1 cellular context compared by ENCODE assay signal in the genomic region with DNA sequence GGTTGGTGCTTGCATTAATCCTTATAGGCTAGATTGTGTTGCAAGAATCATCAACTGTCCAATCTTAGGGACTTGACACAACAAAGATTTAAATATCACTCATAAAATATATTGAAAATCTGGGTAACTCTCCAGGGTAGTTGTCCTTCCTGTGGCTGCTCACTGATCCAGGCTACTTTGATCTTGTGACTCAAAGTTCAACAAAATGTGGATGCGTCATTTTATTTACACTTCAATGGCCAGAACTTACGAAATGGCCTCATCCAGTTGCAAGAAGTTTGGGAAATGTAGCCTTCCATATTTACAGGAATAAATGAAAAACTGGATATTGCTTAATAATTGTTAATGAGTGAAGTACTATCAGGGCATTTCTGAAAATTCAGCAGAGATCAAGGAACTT.
TF ChIP-seq lines count a peak whose summit lies in the region.

No MANE protein-coding gene starts in this region.

TF ChIP-seq in HepG2, 621 proteins besides CTCF, POLR2A, EP300 and RAD21 (continued from another document and continues in another):
- TF ChIP-seq, protein P1, sequence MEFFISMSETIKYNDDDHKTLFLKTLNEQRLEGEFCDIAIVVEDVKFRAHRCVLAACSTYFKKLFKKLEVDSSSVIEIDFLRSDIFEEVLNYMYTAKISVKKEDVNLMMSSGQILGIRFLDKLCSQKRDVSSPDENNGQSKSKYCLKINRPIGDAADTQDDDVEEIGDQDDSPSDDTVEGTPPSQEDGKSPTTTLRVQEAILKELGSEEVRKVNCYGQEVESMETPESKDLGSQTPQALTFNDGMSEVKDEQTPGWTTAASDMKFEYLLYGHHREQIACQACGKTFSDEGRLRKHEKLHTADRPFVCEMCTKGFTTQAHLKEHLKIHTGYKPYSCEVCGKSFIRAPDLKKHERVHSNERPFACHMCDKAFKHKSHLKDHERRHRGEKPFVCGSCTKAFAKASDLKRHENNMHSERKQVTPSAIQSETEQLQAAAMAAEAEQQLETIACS (CRISPR knock-in tag; IDR thresholded peaks at IDR 0.05), result no peak
- TF ChIP-seq ZNF329 (CRISPR knock-in tag; IDR thresholded peaks at IDR 0.05; ENCODE audit: low read depth), result no peak
- TF ChIP-seq, protein P2, sequence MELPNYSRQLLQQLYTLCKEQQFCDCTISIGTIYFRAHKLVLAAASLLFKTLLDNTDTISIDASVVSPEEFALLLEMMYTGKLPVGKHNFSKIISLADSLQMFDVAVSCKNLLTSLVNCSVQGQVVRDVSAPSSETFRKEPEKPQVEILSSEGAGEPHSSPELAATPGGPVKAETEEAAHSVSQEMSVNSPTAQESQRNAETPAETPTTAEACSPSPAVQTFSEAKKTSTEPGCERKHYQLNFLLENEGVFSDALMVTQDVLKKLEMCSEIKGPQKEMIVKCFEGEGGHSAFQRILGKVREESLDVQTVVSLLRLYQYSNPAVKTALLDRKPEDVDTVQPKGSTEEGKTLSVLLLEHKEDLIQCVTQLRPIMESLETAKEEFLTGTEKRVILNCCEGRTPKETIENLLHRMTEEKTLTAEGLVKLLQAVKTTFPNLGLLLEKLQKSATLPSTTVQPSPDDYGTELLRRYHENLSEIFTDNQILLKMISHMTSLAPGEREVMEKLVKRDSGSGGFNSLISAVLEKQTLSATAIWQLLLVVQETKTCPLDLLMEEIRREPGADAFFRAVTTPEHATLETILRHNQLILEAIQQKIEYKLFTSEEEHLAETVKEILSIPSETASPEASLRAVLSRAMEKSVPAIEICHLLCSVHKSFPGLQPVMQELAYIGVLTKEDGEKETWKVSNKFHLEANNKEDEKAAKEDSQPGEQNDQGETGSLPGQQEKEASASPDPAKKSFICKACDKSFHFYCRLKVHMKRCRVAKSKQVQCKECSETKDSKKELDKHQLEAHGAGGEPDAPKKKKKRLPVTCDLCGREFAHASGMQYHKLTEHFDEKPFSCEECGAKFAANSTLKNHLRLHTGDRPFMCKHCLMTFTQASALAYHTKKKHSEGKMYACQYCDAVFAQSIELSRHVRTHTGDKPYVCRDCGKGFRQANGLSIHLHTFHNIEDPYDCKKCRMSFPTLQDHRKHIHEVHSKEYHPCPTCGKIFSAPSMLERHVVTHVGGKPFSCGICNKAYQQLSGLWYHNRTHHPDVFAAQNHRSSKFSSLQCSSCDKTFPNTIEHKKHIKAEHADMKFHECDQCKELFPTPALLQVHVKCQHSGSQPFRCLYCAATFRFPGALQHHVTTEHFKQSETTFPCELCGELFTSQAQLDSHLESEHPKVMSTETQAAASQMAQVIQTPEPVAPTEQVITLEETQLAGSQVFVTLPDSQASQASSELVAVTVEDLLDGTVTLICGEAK (IDR thresholded peaks at IDR 0.05), result no peak
- TF ChIP-seq, protein P2 (CRISPR knock-in tag; IDR thresholded peaks at IDR 0.05), result no peak
- no peak for TF ChIP-seq SMARCC2 (IDR thresholded peaks at IDR 0.05)
- no peak for TF ChIP-seq ZNF264 (CRISPR knock-in tag; IDR thresholded peaks at IDR 0.05)
- no peak for TF ChIP-seq ZBTB7A (CRISPR knock-in tag; IDR thresholded peaks at IDR 0.05)
- no peak for TF ChIP-seq ZFP36L1 (CRISPR knock-in tag; IDR thresholded peaks at IDR 0.05)
- no peak for TF ChIP-seq IKZF1 (IDR thresholded peaks at IDR 0.05)
- TF ChIP-seq ZNF362 (CRISPR knock-in tag; IDR thresholded peaks at IDR 0.05; ENCODE audit: borderline replicate concordance), result no peak
- TF ChIP-seq, protein P3, sequence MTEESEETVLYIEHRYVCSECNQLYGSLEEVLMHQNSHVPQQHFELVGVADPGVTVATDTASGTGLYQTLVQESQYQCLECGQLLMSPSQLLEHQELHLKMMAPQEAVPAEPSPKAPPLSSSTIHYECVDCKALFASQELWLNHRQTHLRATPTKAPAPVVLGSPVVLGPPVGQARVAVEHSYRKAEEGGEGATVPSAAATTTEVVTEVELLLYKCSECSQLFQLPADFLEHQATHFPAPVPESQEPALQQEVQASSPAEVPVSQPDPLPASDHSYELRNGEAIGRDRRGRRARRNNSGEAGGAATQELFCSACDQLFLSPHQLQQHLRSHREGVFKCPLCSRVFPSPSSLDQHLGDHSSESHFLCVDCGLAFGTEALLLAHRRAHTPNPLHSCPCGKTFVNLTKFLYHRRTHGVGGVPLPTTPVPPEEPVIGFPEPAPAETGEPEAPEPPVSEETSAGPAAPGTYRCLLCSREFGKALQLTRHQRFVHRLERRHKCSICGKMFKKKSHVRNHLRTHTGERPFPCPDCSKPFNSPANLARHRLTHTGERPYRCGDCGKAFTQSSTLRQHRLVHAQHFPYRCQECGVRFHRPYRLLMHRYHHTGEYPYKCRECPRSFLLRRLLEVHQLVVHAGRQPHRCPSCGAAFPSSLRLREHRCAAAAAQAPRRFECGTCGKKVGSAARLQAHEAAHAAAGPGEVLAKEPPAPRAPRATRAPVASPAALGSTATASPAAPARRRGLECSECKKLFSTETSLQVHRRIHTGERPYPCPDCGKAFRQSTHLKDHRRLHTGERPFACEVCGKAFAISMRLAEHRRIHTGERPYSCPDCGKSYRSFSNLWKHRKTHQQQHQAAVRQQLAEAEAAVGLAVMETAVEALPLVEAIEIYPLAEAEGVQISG (CRISPR knock-in tag; IDR thresholded peaks at IDR 0.05), result no peak
- no peak for TF ChIP-seq NFE2 (CRISPR knock-in tag; IDR thresholded peaks at IDR 0.05)
- no peak for TF ChIP-seq ZNF75D (CRISPR knock-in tag; IDR thresholded peaks at IDR 0.05; ENCODE audit: borderline replicate concordance)
- no peak for TF ChIP-seq TOPORS (CRISPR knock-in tag; IDR thresholded peaks at IDR 0.05)
- TF ChIP-seq E2F1 (CRISPR knock-in tag; IDR thresholded peaks at IDR 0.05), result no peak
- TF ChIP-seq, protein P4, sequence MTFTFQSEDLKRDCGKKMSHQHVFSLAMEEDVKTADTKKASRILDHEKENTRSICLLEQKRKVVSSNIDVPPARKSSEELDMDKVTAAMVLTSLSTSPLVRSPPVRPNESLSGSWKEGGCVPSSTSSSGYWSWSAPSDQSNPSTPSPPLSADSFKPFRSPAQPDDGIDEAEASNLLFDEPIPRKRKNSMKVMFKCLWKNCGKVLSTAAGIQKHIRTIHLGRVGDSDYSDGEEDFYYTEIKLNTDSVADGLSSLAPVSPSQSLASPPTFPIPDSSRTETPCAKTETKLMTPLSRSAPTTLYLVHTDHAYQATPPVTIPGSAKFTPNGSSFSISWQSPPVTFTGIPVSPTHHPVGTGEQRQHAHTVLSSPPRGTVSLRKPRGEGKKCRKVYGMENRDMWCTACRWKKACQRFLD (CRISPR knock-in tag; IDR thresholded peaks at IDR 0.05; ENCODE audit: borderline replicate concordance), result no peak
- TF ChIP-seq SMAD1 (CRISPR knock-in tag; IDR thresholded peaks at IDR 0.05; ENCODE audit: borderline replicate concordance, low read depth), result no peak
- TF ChIP-seq, protein P5, sequence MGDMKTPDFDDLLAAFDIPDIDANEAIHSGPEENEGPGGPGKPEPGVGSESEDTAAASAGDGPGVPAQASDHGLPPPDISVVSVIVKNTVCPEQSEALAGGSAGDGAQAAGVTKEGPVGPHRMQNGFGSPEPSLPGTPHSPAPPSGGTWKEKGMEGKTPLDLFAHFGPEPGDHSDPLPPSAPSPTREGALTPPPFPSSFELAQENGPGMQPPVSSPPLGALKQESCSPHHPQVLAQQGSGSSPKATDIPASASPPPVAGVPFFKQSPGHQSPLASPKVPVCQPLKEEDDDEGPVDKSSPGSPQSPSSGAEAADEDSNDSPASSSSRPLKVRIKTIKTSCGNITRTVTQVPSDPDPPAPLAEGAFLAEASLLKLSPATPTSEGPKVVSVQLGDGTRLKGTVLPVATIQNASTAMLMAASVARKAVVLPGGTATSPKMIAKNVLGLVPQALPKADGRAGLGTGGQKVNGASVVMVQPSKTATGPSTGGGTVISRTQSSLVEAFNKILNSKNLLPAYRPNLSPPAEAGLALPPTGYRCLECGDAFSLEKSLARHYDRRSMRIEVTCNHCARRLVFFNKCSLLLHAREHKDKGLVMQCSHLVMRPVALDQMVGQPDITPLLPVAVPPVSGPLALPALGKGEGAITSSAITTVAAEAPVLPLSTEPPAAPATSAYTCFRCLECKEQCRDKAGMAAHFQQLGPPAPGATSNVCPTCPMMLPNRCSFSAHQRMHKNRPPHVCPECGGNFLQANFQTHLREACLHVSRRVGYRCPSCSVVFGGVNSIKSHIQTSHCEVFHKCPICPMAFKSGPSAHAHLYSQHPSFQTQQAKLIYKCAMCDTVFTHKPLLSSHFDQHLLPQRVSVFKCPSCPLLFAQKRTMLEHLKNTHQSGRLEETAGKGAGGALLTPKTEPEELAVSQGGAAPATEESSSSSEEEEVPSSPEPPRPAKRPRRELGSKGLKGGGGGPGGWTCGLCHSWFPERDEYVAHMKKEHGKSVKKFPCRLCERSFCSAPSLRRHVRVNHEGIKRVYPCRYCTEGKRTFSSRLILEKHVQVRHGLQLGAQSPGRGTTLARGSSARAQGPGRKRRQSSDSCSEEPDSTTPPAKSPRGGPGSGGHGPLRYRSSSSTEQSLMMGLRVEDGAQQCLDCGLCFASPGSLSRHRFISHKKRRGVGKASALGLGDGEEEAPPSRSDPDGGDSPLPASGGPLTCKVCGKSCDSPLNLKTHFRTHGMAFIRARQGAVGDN (CRISPR knock-in tag; IDR thresholded peaks at IDR 0.05), result no peak
- no peak for TF ChIP-seq ADNP (CRISPR knock-in tag; IDR thresholded peaks at IDR 0.05)
- no peak for TF ChIP-seq ZNF138 (CRISPR knock-in tag; IDR thresholded peaks at IDR 0.05; ENCODE audit: low read depth)
- TF ChIP-seq IKZF4 (CRISPR knock-in tag; IDR thresholded peaks at IDR 0.05; ENCODE audit: borderline replicate concordance, low read depth, not compliant biosample characterization), result no peak
- no peak for TF ChIP-seq ZNF883 (CRISPR knock-in tag; IDR thresholded peaks at IDR 0.05; ENCODE audit: not compliant biosample characterization)
- TF ChIP-seq ZNF124 (CRISPR knock-in tag; IDR thresholded peaks at IDR 0.05), result no peak
- TF ChIP-seq FIP1L1 (IDR thresholded peaks at IDR 0.05; ENCODE audit: borderline replicate concordance, insufficient read depth, low read depth, low read length), result no peak
- no peak for TF ChIP-seq FOXA1 (IDR thresholded peaks at IDR 0.05)
- peak; percentile 61 for TF ChIP-seq FOXA1 (CRISPR knock-in tag; IDR thresholded peaks at IDR 0.05)
- TF ChIP-seq ZKSCAN8 (CRISPR knock-in tag; IDR thresholded peaks at IDR 0.05; ENCODE audit: borderline replicate concordance), result 0 out of 2 replicates have a peak, but pooled peaks have one; percentile 55
- TF ChIP-seq HNRNPUL1 (IDR thresholded peaks at IDR 0.05; ENCODE audit: low read depth, low read length), result no peak
- TF ChIP-seq, protein P6, sequence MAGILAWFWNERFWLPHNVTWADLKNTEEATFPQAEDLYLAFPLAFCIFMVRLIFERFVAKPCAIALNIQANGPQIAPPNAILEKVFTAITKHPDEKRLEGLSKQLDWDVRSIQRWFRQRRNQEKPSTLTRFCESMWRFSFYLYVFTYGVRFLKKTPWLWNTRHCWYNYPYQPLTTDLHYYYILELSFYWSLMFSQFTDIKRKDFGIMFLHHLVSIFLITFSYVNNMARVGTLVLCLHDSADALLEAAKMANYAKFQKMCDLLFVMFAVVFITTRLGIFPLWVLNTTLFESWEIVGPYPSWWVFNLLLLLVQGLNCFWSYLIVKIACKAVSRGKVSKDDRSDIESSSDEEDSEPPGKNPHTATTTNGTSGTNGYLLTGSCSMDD (CRISPR knock-in tag; IDR thresholded peaks at IDR 0.05), result no peak
- TF ChIP-seq AHR (CRISPR knock-in tag; IDR thresholded peaks at IDR 0.05), result no peak
- no peak; a peak in 1 of 4 replicates for TF ChIP-seq KLF16 (CRISPR knock-in tag; IDR thresholded peaks at IDR 0.05)
- TF ChIP-seq, protein P7, sequence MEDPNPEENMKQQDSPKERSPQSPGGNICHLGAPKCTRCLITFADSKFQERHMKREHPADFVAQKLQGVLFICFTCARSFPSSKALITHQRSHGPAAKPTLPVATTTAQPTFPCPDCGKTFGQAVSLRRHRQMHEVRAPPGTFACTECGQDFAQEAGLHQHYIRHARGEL (CRISPR knock-in tag; IDR thresholded peaks at IDR 0.05), result no peak
- no peak for TF ChIP-seq MLX (CRISPR knock-in tag; IDR thresholded peaks at IDR 0.05)
- no peak for TF ChIP-seq ZNF20 (CRISPR knock-in tag; IDR thresholded peaks at IDR 0.05)
